ENCODE assay signal across 10 cellular contexts in genomic region chr5:139864716-139865483, GRCh38.
DNase-seq lines count a peak whose midpoint lies in the region; ATAC-seq and TF ChIP-seq lines count a peak whose summit lies in the region.
"Had no signal": no experiment of that assay in that cellular context is flagged by ENCODE, and none has a peak within 500 bp of the region (broad histone marks: within the 10 kb centered on the region; RNA-seq: fewer than 3 reads in every experiment).

No MANE protein-coding gene starts in this region.

- no peaks in the 10 kb centered on the region for H3K79me2 ChIP-seq in PC-9 (ENCODE audit: low read depth)

- H4K20me1 ChIP-seq in PC-9 (ENCODE audit: insufficient read depth), result no peaks in the 10 kb centered on the region

- DNase-seq in Right ventricle myocardium superior (peak; percentile 17), cardiac septum (ENCODE audit: low spot score) (no peak), PC-9 (no peak), left lobe of liver (ENCODE audit: low spot score) (peak; percentile 80), substantia nigra (lab: John Stamatoyannopoulos, UW) (no peak), GDM1 (lab: John Stamatoyannopoulos, UW) (no peak)
- no peak for DNase-seq in stimulated activated CD4-positive, alpha-beta T cell treated with anti-CD3 and anti-CD28 coated beads, Interleukin-2, amount 100 ng/mL, for 48 hours
- DNase-seq: GF-D8 had no signal

- intact Hi-C loops in Right ventricle myocardium superior (cut with DNase I) (loop anchor here (5.0 kb wide), 2 partner anchors 78 to 102 kb away; no protein-coding TSS in a partner anchor), cardiac septum (cut with DNase I) (loop anchor here (1.0 to 5.0 kb wide), 3 partner anchors 78 to 292 kb away; no protein-coding TSS in a partner anchor), PC-9 (cut with micrococcal nuclease; ENCODE audit: unreplicated experiment) (loop anchor here (1.0 to 10.0 kb wide), 2 partner anchors 78 to 100 kb away; no protein-coding TSS in a partner anchor)

- no peak overlapping the region for H3K27ac ChIP-seq in PC-9
- H3K27ac ChIP-seq in substantia nigra (ENCODE audit: low read depth, low read length, poor library complexity, severe bottlenecking), result peak overlapping the region; percentile 30
- H3K27ac ChIP-seq: 22Rv1 had no signal

- TF ChIP-seq CTCF in PC-9 (conservative IDR thresholded peaks at IDR 0.05), result no peak

- no peak for ATAC-seq in Right ventricle myocardium superior (ENCODE audit: poor library complexity)
- peak; percentile 80 for ATAC-seq in left lobe of liver

- CTCF ChIA-PET in PC-9 (lab: Charles Lee), result interaction anchor here (0.6 kb wide), 2 partner anchors 22 to 1745 kb away, joined by 4 to 5 read pairs; no protein-coding TSS in a partner anchor

- no peaks in the 10 kb centered on the region for H3F3A ChIP-seq in PC-9 (ENCODE audit: insufficient read depth, low read depth)

- POLR2A ChIA-PET in PC-9 (lab: Charles Lee; ENCODE audit: unreplicated experiment), result no interaction called here

- H3K36me3 ChIP-seq in PC-9 (ENCODE audit: low read depth), result no peaks in the 10 kb centered on the region

- H3K4me3 ChIP-seq in PC-9, result no peak overlapping the region

- peak overlapping the region; percentile 23; the same call in 1 of the 2 replicates for H3K4me2 ChIP-seq in PC-9

- no peak overlapping the region for H2AFZ ChIP-seq in PC-9

- H3K9me3 ChIP-seq in PC-9 (ENCODE audit: insufficient read depth, low read depth), result no peaks in the 10 kb centered on the region
- H3K9me3 ChIP-seq: Caco-2 had no signal

- peaks cover 4% of the 10 kb centered on the region; the same call in 1 of the 2 replicates for H3K27me3 ChIP-seq in PC-9 (ENCODE audit: insufficient read depth, low read depth)

- H3K9me2 ChIP-seq in PC-9 (ENCODE audit: insufficient read depth), result no peaks in the 10 kb centered on the region

- no TSS peak for BruUV-seq in PC-9 (replicated peaks; lab: Mats Ljungman, UMichigan)

- H3K4me1 ChIP-seq in PC-9 (replicated peaks; ENCODE audit: insufficient read depth), result peaks cover 6% of the 10 kb centered on the region
- H3K4me1 ChIP-seq: Caco-2 had no signal

Comparison
In these comparisons a context has a peak if more than half of its experiments do, and no peak if none do; other contexts are left out.
1. DNase-seq: peak in Right ventricle myocardium superior (single experiment) and left lobe of liver (single experiment); none in cardiac septum (single experiment), PC-9 (0 of 2), substantia nigra (0 of 49), GDM1 (single experiment) and stimulated activated CD4-positive, alpha-beta T cell treated with anti-CD3 and anti-CD28 coated beads, Interleukin-2, amount 100 ng/mL, for 48 hours (0 of 2).